Comparison of ENCODE assay signal across 1 cellular context in the genomic region with DNA sequence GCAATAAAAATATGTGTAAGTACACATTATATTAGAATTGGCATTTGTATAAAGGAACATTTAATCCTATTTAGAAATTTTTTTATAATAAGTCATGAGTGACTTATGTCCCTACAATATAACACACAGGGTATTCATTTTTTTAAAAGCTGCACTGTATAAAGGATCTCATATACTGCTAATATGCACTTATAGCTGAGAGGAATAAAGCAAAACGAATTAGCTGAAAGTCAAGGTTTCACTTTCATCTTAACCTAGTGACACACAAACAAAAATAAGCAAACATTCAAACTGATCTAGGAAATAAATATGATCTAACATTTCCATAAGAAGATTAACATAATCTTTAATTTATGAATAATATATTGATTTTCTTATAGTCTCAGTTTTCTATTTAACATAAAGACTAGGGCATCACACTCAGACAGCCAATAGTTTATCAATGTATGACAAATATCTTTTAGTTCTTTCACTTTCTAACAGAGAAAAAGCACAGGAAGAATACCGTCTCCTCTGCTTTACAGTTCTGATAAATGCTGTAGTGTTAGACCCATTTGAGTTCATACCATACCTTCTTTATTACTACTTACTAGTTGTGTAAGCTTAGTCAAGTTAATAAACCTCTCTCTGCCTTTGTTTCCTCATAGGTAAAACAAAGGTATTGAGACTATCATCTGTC.
TF ChIP-seq lines count a peak whose summit lies in the region.

No MANE protein-coding gene starts in this region.

TF ChIP-seq in H1, 55 proteins besides CTCF, POLR2A, EP300 and RAD21:
- TF ChIP-seq SIRT6 (IDR thresholded peaks at IDR 0.05; ENCODE audit: low read length) (no peak), ATF2 (IDR thresholded peaks at IDR 0.05; ENCODE audit: low read length) (no peak), TCF12 (IDR thresholded peaks at IDR 0.05; ENCODE audit: low read depth, low read length) (no peak), KDM4A (IDR thresholded peaks at IDR 0.05; ENCODE audit: low read depth, low read length, severe bottlenecking) (no peak), FOSL1 (IDR thresholded peaks at IDR 0.05; ENCODE audit: insufficient read depth, low read depth, low read length) (no peak), JUND (IDR thresholded peaks at IDR 0.05; ENCODE audit: low read length) (no peak), NANOG (IDR thresholded peaks at IDR 0.05; ENCODE audit: insufficient read depth, low read depth, low read length, poor library complexity, severe bottlenecking) (no peak), CREB1 (IDR thresholded peaks at IDR 0.05) (no peak), SP2 (IDR thresholded peaks at IDR 0.05; ENCODE audit: low read length) (no peak), BCL11A (IDR thresholded peaks at IDR 0.05; ENCODE audit: low read depth in 2 of 2, low read length in 2 of 2) (no peak), SRF (IDR thresholded peaks at IDR 0.05; ENCODE audit: low read depth, low read length) (no peak), HDAC6 (IDR thresholded peaks at IDR 0.05; ENCODE audit: low read depth, low read length) (no peak)
TF ChIP-seq in H1: peak in this region for 0.
